Comparison of ENCODE assay signal across 10 cellular contexts in the genomic region with DNA sequence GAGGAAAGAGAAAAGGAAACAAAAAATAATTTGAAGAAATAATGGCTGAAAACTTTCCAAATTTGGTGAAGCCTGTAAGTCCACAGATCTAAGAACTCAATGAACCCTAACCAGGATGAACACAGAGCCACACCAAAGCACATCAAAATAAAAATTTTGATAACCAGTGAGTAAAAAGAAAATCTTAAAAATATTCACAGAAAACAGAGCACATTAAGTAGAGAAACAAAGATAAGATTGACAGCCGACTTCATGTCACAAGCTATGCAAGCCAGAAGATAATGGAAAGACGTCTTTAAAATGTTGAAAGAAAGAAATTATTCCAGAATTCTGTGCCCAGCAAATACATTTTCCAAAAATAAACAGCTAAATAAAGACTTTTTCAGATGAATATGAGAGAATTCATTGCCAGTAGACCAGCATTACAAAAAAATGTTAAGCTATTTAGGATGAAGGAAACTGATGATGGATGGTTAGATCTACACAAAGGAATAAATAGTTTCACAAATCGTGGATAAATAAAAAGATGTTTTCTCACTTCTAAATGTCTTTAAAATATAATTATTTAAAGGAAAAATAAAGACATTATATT.
DNase-seq lines count a peak whose midpoint lies in the region; ATAC-seq and TF ChIP-seq lines count a peak whose summit lies in the region.
"Had no signal": no experiment of that assay in that cellular context is flagged by ENCODE, and none has a peak within 500 bp of the region (broad histone marks: within the 10 kb centered on the region; RNA-seq: fewer than 3 reads in every experiment).

No MANE protein-coding gene starts in this region.

- H3K27me3 Mint-ChIP-seq in HFFc6 (ENCODE audit: insufficient read depth): no peaks in the 10 kb centered on the region

- 85 to 90% (median 86%) methylated on average over 3 of the region's 3 CpGs for WGBS in adrenal gland, 4 donors
- 91 to 96% methylated on average over 3 of the region's 3 CpGs for WGBS in lower leg skin, 2 donors
- 87 to 95% (median 93%) methylated on average over 3 of the region's 3 CpGs for WGBS in spleen, 5 donors

- H3K4me1 Mint-ChIP-seq in HFFc6 (ENCODE audit: low read depth): no peaks in the 10 kb centered on the region

- ATAC-seq in HG03354 (IDR thresholded peaks at IDR 0.05; ENCODE audit: poor library complexity, severe bottlenecking, unreplicated experiment): no peak
- ATAC-seq: gastroesophageal sphincter had no signal

- H3K27ac ChIP-seq in adrenal gland (no peak overlapping the region), spleen (no peak overlapping the region)
- H3K27ac ChIP-seq: gastroesophageal sphincter had no signal

- H3K9me3 ChIP-seq in adrenal gland (replicated peaks in 1 of 3) (peaks cover 0 to 23% (median 14%) of the 10 kb centered on the region in 3 donors), spleen (peaks cover 10 to 40% (median 36%) of the 10 kb centered on the region in 8 donors)

- peaks cover 30% of the 10 kb centered on the region for H3K9me3 Mint-ChIP-seq in HFFc6

- TF ChIP-seq POLR2A in adrenal gland (IDR thresholded peaks at IDR 0.05) (no peak), lower leg skin (IDR thresholded peaks at IDR 0.05) (no peak), spleen (IDR thresholded peaks at IDR 0.05) (no peak)

- H3K4me3 ChIP-seq in foreskin fibroblast (ENCODE audit: low read depth in 1 of 2, low read length in 2 of 2): no peak overlapping the region
- H3K4me3 ChIP-seq in adrenal gland: no peak overlapping the region
- no peak overlapping the region for H3K4me3 ChIP-seq in lower leg skin (ENCODE audit: low read depth, poor library complexity, severe bottlenecking)
- no peak overlapping the region for H3K4me3 ChIP-seq in spleen
- H3K4me3 ChIP-seq: gastroesophageal sphincter had no signal

- H3K27me3 ChIP-seq in adrenal gland (no peaks in the 10 kb centered on the region), spleen (replicated peaks in 1 of 7) (no peaks in the 10 kb centered on the region)
- H3K27me3 ChIP-seq: gastroesophageal sphincter had no signal

- TF ChIP-seq CTCF in HFFc6 (IDR thresholded peaks at IDR 0.05): no peak
- TF ChIP-seq CTCF in foreskin fibroblast (IDR thresholded peaks at IDR 0.05; ENCODE audit: low read depth, low read length): no peak
- no peak for TF ChIP-seq CTCF in adrenal gland (IDR thresholded peaks at IDR 0.05)
- TF ChIP-seq CTCF in lower leg skin (IDR thresholded peaks at IDR 0.05): no peak
- no peak for TF ChIP-seq CTCF in spleen (IDR thresholded peaks at IDR 0.05 in 8 of 11, conservative IDR thresholded peaks at IDR 0.05 in 3 of 11)

- H3K4me3 Mint-ChIP-seq in HFFc6: no peak overlapping the region
- H3K4me3 Mint-ChIP-seq: neural crest cell had no signal

- no peak overlapping the region for H3K27ac Mint-ChIP-seq in HFFc6

- H3K36me3 Mint-ChIP-seq in HFFc6 (ENCODE audit: low read depth): peaks cover 36% of the 10 kb centered on the region

- H3K36me3 ChIP-seq in adrenal gland (replicated peaks in 1 of 2): no peaks in the 10 kb centered on the region
- H3K36me3 ChIP-seq in spleen: peaks cover 0 to 24% (median 0%) of the 10 kb centered on the region in 6 donors

- intact Hi-C loops in adrenal gland (cut with DNase I): no loop called here
- intact Hi-C loops in lower leg skin (cut with DNase I; ENCODE audit: low total_unique reads): no loop called here
- intact Hi-C loops in spleen (cut with DNase I; ENCODE audit: low total_unique reads): no loop called here

- H3K4me1 ChIP-seq in adrenal gland (replicated peaks in 1 of 2): no peaks in the 10 kb centered on the region
- H3K4me1 ChIP-seq in spleen: no peaks in the 10 kb centered on the region
- H3K4me1 ChIP-seq: gastroesophageal sphincter had no signal

- DNase-seq in CMK (ENCODE audit: low read depth): peak; percentile 22
- peak; percentile 31 for DNase-seq in HFFc6
- DNase-seq in SK-N-DZ (ENCODE audit: low spot score): peak; percentile 38
- peak; percentile 12 to 50 for DNase-seq in foreskin fibroblast
- DNase-seq in adrenal gland: no peak
- DNase-seq in lower leg skin (ENCODE audit: low spot score in 2 of 2): no peak
- no peak for DNase-seq in spleen

Comparison
In these comparisons a context has a peak if more than half of its experiments do, and no peak if none do; other contexts are left out.
1. DNase-seq: peak in CMK (single experiment), HFFc6 (single experiment), SK-N-DZ (single experiment) and foreskin fibroblast (2 of 2); none in adrenal gland (0 of 7), lower leg skin (0 of 2) and spleen (single experiment).